In the genomic region with DNA sequence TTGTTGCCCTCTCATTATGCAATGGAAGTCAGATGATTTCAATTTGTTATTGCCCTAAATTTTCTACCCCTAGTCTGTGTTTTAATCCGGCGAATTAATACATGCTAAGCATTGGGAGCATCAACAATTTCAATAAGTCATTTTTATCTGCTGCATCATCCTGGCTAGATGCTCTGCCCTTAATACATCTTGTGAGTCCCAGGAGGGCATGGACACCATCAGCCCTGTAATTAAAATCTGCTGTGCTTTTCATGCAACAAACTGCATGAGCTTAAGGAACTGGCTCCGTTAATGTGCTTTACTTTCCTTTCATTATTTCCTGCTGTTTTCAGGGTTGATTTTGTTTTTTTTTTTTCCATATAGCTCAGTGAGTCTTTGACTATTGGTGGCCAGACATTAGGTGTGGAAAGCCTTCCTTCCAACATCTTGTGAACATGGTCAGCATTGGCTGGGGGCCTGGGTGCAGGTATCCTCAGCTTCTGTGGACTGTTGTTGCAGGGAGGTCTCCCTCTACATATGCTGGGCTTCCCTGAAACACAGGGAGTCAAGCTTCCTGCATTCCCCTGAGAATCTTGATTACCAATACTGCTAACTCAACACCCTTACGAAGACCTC, we compare ENCODE assay signal across 24 cellular contexts. TPM values are rescaled to one million over a fixed set of nuclear protein-coding genes. Genes with fewer than 3 reads are reported as not detected.
DNase-seq lines count a peak whose midpoint lies in the region; ATAC-seq, FAIRE-seq and TF ChIP-seq lines count a peak whose summit lies in the region.
"Had no signal": no experiment of that assay in that cellular context is flagged by ENCODE, and none has a peak within 500 bp of the region (broad histone marks: within the 10 kb centered on the region; RNA-seq: fewer than 3 reads in every experiment).

No MANE protein-coding gene starts in this region.

- no peak overlapping the region for H3K9ac ChIP-seq in kidney (ENCODE audit: low read length in 2 of 2)

- TF ChIP-seq POLR2A in tibial nerve (IDR thresholded peaks at IDR 0.05) (no peak), gastroesophageal sphincter (IDR thresholded peaks at IDR 0.05) (no peak)

- peaks cover 2% of the 10 kb centered on the region for H3K27me3 Mint-ChIP-seq in glutamatergic neuron (ENCODE audit: unreplicated experiment)
- peaks cover 16% of the 10 kb centered on the region for H3K27me3 Mint-ChIP-seq in activated CD4-positive, alpha-beta T cell treated with anti-CD3 and anti-CD28 coated beads, Interleukin-2, amount 10 ng/mL, durations not matched to agents 7 days and 5 days

- no peaks in the 10 kb centered on the region for H3K36me3 Mint-ChIP-seq in glutamatergic neuron (ENCODE audit: unreplicated experiment)
- no peaks in the 10 kb centered on the region for H3K36me3 Mint-ChIP-seq in activated CD4-positive, alpha-beta T cell treated with anti-CD3 and anti-CD28 coated beads, Interleukin-2, amount 10 ng/mL, durations not matched to agents 7 days and 5 days (ENCODE audit: low read depth)
- H3K36me3 Mint-ChIP-seq: CD8-positive, alpha-beta memory T cell had no signal

- TF ChIP-seq CTCF in glutamatergic neuron (IDR thresholded peaks at IDR 0.05; ENCODE audit: partially characterized antibody, unreplicated experiment) = no peak
- TF ChIP-seq CTCF in tibial nerve (IDR thresholded peaks at IDR 0.05) = no peak
- TF ChIP-seq CTCF in kidney (IDR thresholded peaks at IDR 0.05; ENCODE audit: borderline replicate concordance, extremely low read depth, insufficient read depth) = no peak
- no peak for TF ChIP-seq CTCF in gastroesophageal sphincter (IDR thresholded peaks at IDR 0.05)

- DNase-seq in NCI-H526 (lab: John Stamatoyannopoulos, UW) = peak; percentile 45 to 48
- no peak for DNase-seq in NCI-H526 treated with DMSO at 0.1 percent for 48 hours (lab: John Stamatoyannopoulos, UW)
- peak; percentile 96 for DNase-seq in NCI-H69 (lab: John Stamatoyannopoulos, UW)
- DNase-seq in glutamatergic neuron = no peak
- no peak for DNase-seq in tibial nerve (ENCODE audit: low spot score in 2 of 2)
- no peak for DNase-seq in kidney
- no peak for DNase-seq in activated CD4-positive, alpha-beta T cell treated with anti-CD3 and anti-CD28 coated beads, Interleukin-2, amount 10 ng/mL, durations not matched to agents 7 days and 5 days
- DNase-seq: activated CD4-positive, alpha-beta T cell treated with anti-CD3 and anti-CD28 coated beads for 36 hours; activated CD8-positive, alpha-beta memory T cell treated with anti-CD3 and anti-CD28 coated beads, Interleukin-2, amount 50 U/mL, for 48 hours; activated gamma-delta T cell; CD8-positive, alpha-beta memory T cell; central memory CD4-positive, alpha-beta T cell; effector memory CD8-positive, alpha-beta T cell; H7; KBM-7; NCI-H226; spleen; stimulated activated CD8-positive, alpha-beta memory T cell treated with anti-CD3 and anti-CD28 coated beads, Interleukin-4, amount 100 ng/mL, for 48 hours had no signal

- no peak overlapping the region for H3K4me3 ChIP-seq in tibial nerve
- H3K4me3 ChIP-seq in kidney (ENCODE audit: low read length in 2 of 2) = peak overlapping the region in 1 of 2 donors; percentile 35
- H3K4me3 ChIP-seq in gastroesophageal sphincter = no peak overlapping the region
- H3K4me3 ChIP-seq: spleen had no signal

- H3K36me3 ChIP-seq in tibial nerve (no peaks in the 10 kb centered on the region), kidney (ENCODE audit: control insufficient read depth in 1 of 2, insufficient read depth in 2 of 2, low read length in 2 of 2) (no peaks in the 10 kb centered on the region), gastroesophageal sphincter (no peaks in the 10 kb centered on the region)
- H3K36me3 ChIP-seq: spleen had no signal

- H3K9me3 ChIP-seq in tibial nerve (no peaks in the 10 kb centered on the region), kidney (ENCODE audit: control insufficient read depth in 1 of 2, low read length in 2 of 2) (no peaks in the 10 kb centered on the region), gastroesophageal sphincter (no peaks in the 10 kb centered on the region)
- H3K9me3 ChIP-seq: spleen had no signal

- H3K4me1 ChIP-seq in tibial nerve (no peaks in the 10 kb centered on the region), kidney (ENCODE audit: control insufficient read depth in 1 of 2, insufficient read depth in 1 of 2, low read depth in 1 of 2, low read length in 2 of 2) (no peaks in the 10 kb centered on the region), gastroesophageal sphincter (no peaks in the 10 kb centered on the region)
- H3K4me1 ChIP-seq: spleen had no signal

- no peaks in the 10 kb centered on the region for H3K27me3 ChIP-seq in tibial nerve
- no peaks in the 10 kb centered on the region for H3K27me3 ChIP-seq in gastroesophageal sphincter

- ATAC-seq in gastroesophageal sphincter = no peak
- ATAC-seq: activated CD4-positive, alpha-beta T cell treated with anti-CD3 and anti-CD28 coated beads for 36 hours; effector memory CD8-positive, alpha-beta T cell had no signal

- H3K9me3 Mint-ChIP-seq in glutamatergic neuron (ENCODE audit: unreplicated experiment) = peaks cover 2% of the 10 kb centered on the region
- H3K9me3 Mint-ChIP-seq in activated CD4-positive, alpha-beta T cell treated with anti-CD3 and anti-CD28 coated beads, Interleukin-2, amount 10 ng/mL, durations not matched to agents 7 days and 5 days = no peaks in the 10 kb centered on the region
- H3K9me3 Mint-ChIP-seq: CD8-positive, alpha-beta memory T cell; effector memory CD8-positive, alpha-beta T cell had no signal

- peaks cover 40% of the 10 kb centered on the region for H3K4me1 Mint-ChIP-seq in glutamatergic neuron (ENCODE audit: low read depth, unreplicated experiment)
- H3K4me1 Mint-ChIP-seq in activated CD4-positive, alpha-beta T cell treated with anti-CD3 and anti-CD28 coated beads, Interleukin-2, amount 10 ng/mL, durations not matched to agents 7 days and 5 days = no peaks in the 10 kb centered on the region
- H3K4me1 Mint-ChIP-seq: activated CD4-positive, alpha-beta T cell treated with anti-CD3 and anti-CD28 coated beads for 36 hours; CD8-positive, alpha-beta memory T cell had no signal

- CTCF ChIA-PET in activated CD4-positive, alpha-beta T cell treated with anti-CD3 and anti-CD28 coated beads, Interleukin-2, amount 10 ng/mL, durations not matched to agents 7 days and 5 days (lab: Charles Lee) = no interaction called here

- FAIRE-seq in kidney (lab: Jason Lieb, UNC) = no peak

- intact Hi-C loops in kidney (cut with DNase I) = no loop called here

- H3K27ac ChIP-seq in tibial nerve (no peak overlapping the region), kidney (ENCODE audit: low read depth in 2 of 2, low read length in 2 of 2) (no peak overlapping the region), gastroesophageal sphincter (no peak overlapping the region)
- H3K27ac ChIP-seq: RWPE1, spleen had no signal

- POLR2A ChIA-PET in activated CD4-positive, alpha-beta T cell treated with anti-CD3 and anti-CD28 coated beads, Interleukin-2, amount 10 ng/mL, durations not matched to agents 7 days and 5 days (lab: Charles Lee) = no interaction called here

- peak overlapping the region; percentile 69 for H3K4me3 Mint-ChIP-seq in glutamatergic neuron (ENCODE audit: unreplicated experiment)
- H3K4me3 Mint-ChIP-seq in activated CD4-positive, alpha-beta T cell treated with anti-CD3 and anti-CD28 coated beads, Interleukin-2, amount 10 ng/mL, durations not matched to agents 7 days and 5 days = no peak overlapping the region
- H3K4me3 Mint-ChIP-seq: activated CD4-positive, alpha-beta T cell treated with anti-CD3 and anti-CD28 coated beads for 36 hours; CD8-positive, alpha-beta memory T cell; effector memory CD8-positive, alpha-beta T cell had no signal

- TF ChIP-seq EP300 in tibial nerve (IDR thresholded peaks at IDR 0.05) = no peak
- TF ChIP-seq EP300 in gastroesophageal sphincter (IDR thresholded peaks at IDR 0.05) = no peak

- 83 to 88% methylated on average over 4 of the region's 4 CpGs for WGBS in tibial nerve, 2 donors
- WGBS in gastroesophageal sphincter (ENCODE audit: low coverage in 1 of 2), 2 donors = 81 to 85% methylated on average over 3 to 4 of the region's 4 CpGs

- H3K27ac Mint-ChIP-seq in glutamatergic neuron (ENCODE audit: unreplicated experiment) = peak overlapping the region; percentile 83
- no peak overlapping the region for H3K27ac Mint-ChIP-seq in activated CD4-positive, alpha-beta T cell treated with anti-CD3 and anti-CD28 coated beads, Interleukin-2, amount 10 ng/mL, durations not matched to agents 7 days and 5 days
- H3K27ac Mint-ChIP-seq: activated CD4-positive, alpha-beta T cell treated with anti-CD3 and anti-CD28 coated beads for 36 hours; CD8-positive, alpha-beta memory T cell had no signal

RNA-seq across cellular contexts. Expression of gene PBOV1, which starts 8.5 kb away (rescaled TPM):
- not detected for total RNA-seq in glutamatergic neuron (ENCODE audit: unreplicated experiment)
- not detected for total RNA-seq in tibial nerve
- total RNA-seq in kidney = not detected
- not detected for polyA plus RNA-seq in kidney (ENCODE audit: insufficient read depth, low read depth, low replicate concordance)
- not detected for total RNA-seq in gastroesophageal sphincter
- total RNA-seq in activated CD4-positive, alpha-beta T cell treated with anti-CD3 and anti-CD28 coated beads, Interleukin-2, amount 10 ng/mL, durations not matched to agents 7 days and 5 days = not detected
- total RNA-seq: activated CD4-positive, alpha-beta T cell treated with anti-CD3 and anti-CD28 coated beads for 36 hours; CD8-positive, alpha-beta memory T cell; H7; mesenteric fat pad; pulmonary artery endothelial cell; spleen had no signal
- polyA plus RNA-seq: CD8-positive, alpha-beta memory T cell; neural cell; spleen; thymus had no signal

Comparison
In these comparisons a context has a peak if more than half of its experiments do, and no peak if none do; other contexts are left out.
1. DNase-seq: peak in NCI-H526 (2 of 2) and NCI-H69 (single experiment); none in NCI-H526 treated with DMSO at 0.1 percent for 48 hours (single experiment), glutamatergic neuron (single experiment), tibial nerve (0 of 2), kidney (single experiment) and activated CD4-positive, alpha-beta T cell treated with anti-CD3 and anti-CD28 coated beads, Interleukin-2, amount 10 ng/mL, durations not matched to agents 7 days and 5 days (single experiment).